8 cellular contexts compared by ENCODE assay signal in genomic region chr2:201116959-201117734, GRCh38. TPM values are rescaled to one million over a fixed set of nuclear protein-coding genes. Genes with fewer than 3 reads are reported as not detected.
A peak's percentile ranks its signal among the peaks of the same experiment; 100 is the strongest.
DNase-seq lines count a peak whose midpoint lies in the region; ATAC-seq and TF ChIP-seq lines count a peak whose summit lies in the region.

No MANE protein-coding gene starts in this region.

- DNase-seq in CD4-positive, CD25-positive, alpha-beta regulatory T cell, result peak; percentile 26 to 91 (median 73)
- DNase-seq in SK-N-MC (ENCODE audit: low read depth, low spot score) (peak; percentile 87), coronary artery (ENCODE audit: low spot score) (peak; percentile 87), left lobe of liver (ENCODE audit: low spot score) (peak; percentile 83)

- peaks cover 66% of the 10 kb centered on the region for H3K4me1 ChIP-seq in CD4-positive, CD25-positive, alpha-beta regulatory T cell (ENCODE audit: control insufficient read depth, insufficient read depth, low read length, poor library complexity, severe bottlenecking)
- peaks cover 42% of the 10 kb centered on the region for H3K4me1 ChIP-seq in KMS-11 (ENCODE audit: low read depth, poor library complexity, severe bottlenecking)

- no peaks in the 10 kb centered on the region for H3K9me3 ChIP-seq in CD4-positive, CD25-positive, alpha-beta regulatory T cell (ENCODE audit: control insufficient read depth in 2 of 2, low read length in 2 of 2)
- H3K9me3 ChIP-seq in SK-N-MC (ENCODE audit: low read depth, low read length), result no peaks in the 10 kb centered on the region

- H4K20me1 ChIP-seq in KMS-11 (ENCODE audit: insufficient read depth), result no peaks in the 10 kb centered on the region

- no peaks in the 10 kb centered on the region for H3K9me3 Mint-ChIP-seq in CD4-positive, CD25-positive, alpha-beta regulatory T cell
- H3K9me3 Mint-ChIP-seq in stimulated activated naive CD8-positive, alpha-beta T cell treated with anti-CD3 and anti-CD28 coated beads, Interleukin-15, Interleukin-2, amounts not matched to agents 100 ng/mL and 50 ng/mL, for 24 hours, result no peaks in the 10 kb centered on the region

- H3K4me3 ChIP-seq in CD4-positive, CD25-positive, alpha-beta regulatory T cell (ENCODE audit: low read depth, low read length), result peak overlapping the region; percentile 100
- H3K4me3 ChIP-seq in KMS-11 (IDR thresholded peaks at IDR 0.05; ENCODE audit: insufficient read depth, low read depth, low read length), result no peak overlapping the region
- peak overlapping the region; percentile 83 for H3K4me3 ChIP-seq in SK-N-MC
- H3K4me3 ChIP-seq in coronary artery, result peak overlapping the region; percentile 86

- no peaks in the 10 kb centered on the region for H3K36me3 ChIP-seq in CD4-positive, CD25-positive, alpha-beta regulatory T cell (ENCODE audit: control insufficient read depth, insufficient read depth, low read length)
- H3K36me3 ChIP-seq in KMS-11 (ENCODE audit: insufficient read depth), result no peaks in the 10 kb centered on the region
- no peaks in the 10 kb centered on the region for H3K36me3 ChIP-seq in SK-N-MC (ENCODE audit: insufficient read depth, low read length)

- ATAC-seq in CD4-positive, CD25-positive, alpha-beta regulatory T cell (ENCODE audit: low read depth in 2 of 2), result peak; percentile 27 to 29
- peak; percentile 29 for ATAC-seq in GM18861 (IDR thresholded peaks at IDR 0.05; ENCODE audit: unreplicated experiment)
- peak; percentile 41 for ATAC-seq in left lobe of liver
- ATAC-seq in GM21423 (IDR thresholded peaks at IDR 0.05; ENCODE audit: unreplicated experiment), result no peak

- peaks cover 5% of the 10 kb centered on the region for H3K27me3 Mint-ChIP-seq in CD4-positive, CD25-positive, alpha-beta regulatory T cell
- H3K27me3 Mint-ChIP-seq in stimulated activated naive CD8-positive, alpha-beta T cell treated with anti-CD3 and anti-CD28 coated beads, Interleukin-15, Interleukin-2, amounts not matched to agents 100 ng/mL and 50 ng/mL, for 24 hours, result no peaks in the 10 kb centered on the region

- H2AFZ ChIP-seq in KMS-11 (ENCODE audit: low read depth), result peak overlapping the region; percentile 58; the same call in 1 of the 2 replicates

- H3K4me2 ChIP-seq in KMS-11, result peak overlapping the region; percentile 98

- TF ChIP-seq CTCF in KMS-11 (conservative IDR thresholded peaks at IDR 0.05; ENCODE audit: low read depth, low read length) (peak; percentile 40), coronary artery (IDR thresholded peaks at IDR 0.05) (no peak)

- peak overlapping the region; percentile 86 for H3K9ac ChIP-seq in KMS-11
- peak overlapping the region; percentile 94 for H3K9ac ChIP-seq in SK-N-MC (ENCODE audit: insufficient read length)

- H3K27ac ChIP-seq in CD4-positive, CD25-positive, alpha-beta regulatory T cell (ENCODE audit: insufficient read depth, low read length, poor library complexity, severe bottlenecking), result peak overlapping the region; percentile 93
- peak overlapping the region; percentile 98 for H3K27ac ChIP-seq in KMS-11
- peak overlapping the region; percentile 99 for H3K27ac ChIP-seq in SK-N-MC
- H3K27ac ChIP-seq in coronary artery, result peak overlapping the region; percentile 93 to 98

- peaks cover 0 to 47% (median 23%) of the 10 kb centered on the region in 4 donors for H3K4me1 Mint-ChIP-seq in CD4-positive, CD25-positive, alpha-beta regulatory T cell
- peaks cover 50% of the 10 kb centered on the region for H3K4me1 Mint-ChIP-seq in stimulated activated naive CD8-positive, alpha-beta T cell treated with anti-CD3 and anti-CD28 coated beads, Interleukin-15, Interleukin-2, amounts not matched to agents 100 ng/mL and 50 ng/mL, for 24 hours (ENCODE audit: low read depth)

- H3K4me3 Mint-ChIP-seq in CD4-positive, CD25-positive, alpha-beta regulatory T cell, result peak overlapping the region; percentile 93 to 96 (median 94)
- H3K4me3 Mint-ChIP-seq in stimulated activated naive CD8-positive, alpha-beta T cell treated with anti-CD3 and anti-CD28 coated beads, Interleukin-15, Interleukin-2, amounts not matched to agents 100 ng/mL and 50 ng/mL, for 24 hours, result peak overlapping the region; percentile 99

- H3K36me3 Mint-ChIP-seq in CD4-positive, CD25-positive, alpha-beta regulatory T cell, result peaks cover 12% of the 10 kb centered on the region
- peaks cover 21% of the 10 kb centered on the region for H3K36me3 Mint-ChIP-seq in stimulated activated naive CD8-positive, alpha-beta T cell treated with anti-CD3 and anti-CD28 coated beads, Interleukin-15, Interleukin-2, amounts not matched to agents 100 ng/mL and 50 ng/mL, for 24 hours (ENCODE audit: low read depth)

- H3K27ac Mint-ChIP-seq in CD4-positive, CD25-positive, alpha-beta regulatory T cell, result peak overlapping the region; percentile 90 to 100 (median 99)
- H3K27ac Mint-ChIP-seq in stimulated activated naive CD8-positive, alpha-beta T cell treated with anti-CD3 and anti-CD28 coated beads, Interleukin-15, Interleukin-2, amounts not matched to agents 100 ng/mL and 50 ng/mL, for 24 hours, result peak overlapping the region; percentile 99

- H3K27me3 ChIP-seq in CD4-positive, CD25-positive, alpha-beta regulatory T cell (ENCODE audit: control insufficient read depth, insufficient read depth, low read length), result no peaks in the 10 kb centered on the region
- no peaks in the 10 kb centered on the region for H3K27me3 ChIP-seq in KMS-11 (ENCODE audit: insufficient read depth, low read depth)

- H3K79me2 ChIP-seq in KMS-11 (ENCODE audit: insufficient read depth, low read depth), result peaks cover 64% of the 10 kb centered on the region

RNA-seq across cellular contexts. Expression of gene CFLAR, which starts 1.2 kb away (rescaled TPM):
- 306 TPM for total RNA-seq in CD4-positive, CD25-positive, alpha-beta regulatory T cell
- 100 to 1,000 TPM; 118 to 159 (median 132) TPM for polyA plus RNA-seq in CD4-positive, CD25-positive, alpha-beta regulatory T cell
- total RNA-seq in left lobe of liver, result 73.7 TPM

RNA-seq across cellular contexts. Expression of gene NDUFB3, which starts 45.3 kb away (rescaled TPM):
- total RNA-seq in CD4-positive, CD25-positive, alpha-beta regulatory T cell, result 26.2 TPM
- polyA plus RNA-seq in CD4-positive, CD25-positive, alpha-beta regulatory T cell, result 100 to 1,000 TPM; 288 to 370 (median 322) TPM
- total RNA-seq in left lobe of liver, result 51.8 TPM

RNA-seq across cellular contexts. Expression of gene HYCC2, which starts 45.7 kb away (rescaled TPM):
- total RNA-seq in CD4-positive, CD25-positive, alpha-beta regulatory T cell, result 42.8 TPM
- polyA plus RNA-seq in CD4-positive, CD25-positive, alpha-beta regulatory T cell, result 10 to 100 TPM; 17.2 to 26.2 (median 21.6) TPM
- 12.1 TPM for total RNA-seq in left lobe of liver
